ENCODE assay signal across 1 cellular context in the genomic region with DNA sequence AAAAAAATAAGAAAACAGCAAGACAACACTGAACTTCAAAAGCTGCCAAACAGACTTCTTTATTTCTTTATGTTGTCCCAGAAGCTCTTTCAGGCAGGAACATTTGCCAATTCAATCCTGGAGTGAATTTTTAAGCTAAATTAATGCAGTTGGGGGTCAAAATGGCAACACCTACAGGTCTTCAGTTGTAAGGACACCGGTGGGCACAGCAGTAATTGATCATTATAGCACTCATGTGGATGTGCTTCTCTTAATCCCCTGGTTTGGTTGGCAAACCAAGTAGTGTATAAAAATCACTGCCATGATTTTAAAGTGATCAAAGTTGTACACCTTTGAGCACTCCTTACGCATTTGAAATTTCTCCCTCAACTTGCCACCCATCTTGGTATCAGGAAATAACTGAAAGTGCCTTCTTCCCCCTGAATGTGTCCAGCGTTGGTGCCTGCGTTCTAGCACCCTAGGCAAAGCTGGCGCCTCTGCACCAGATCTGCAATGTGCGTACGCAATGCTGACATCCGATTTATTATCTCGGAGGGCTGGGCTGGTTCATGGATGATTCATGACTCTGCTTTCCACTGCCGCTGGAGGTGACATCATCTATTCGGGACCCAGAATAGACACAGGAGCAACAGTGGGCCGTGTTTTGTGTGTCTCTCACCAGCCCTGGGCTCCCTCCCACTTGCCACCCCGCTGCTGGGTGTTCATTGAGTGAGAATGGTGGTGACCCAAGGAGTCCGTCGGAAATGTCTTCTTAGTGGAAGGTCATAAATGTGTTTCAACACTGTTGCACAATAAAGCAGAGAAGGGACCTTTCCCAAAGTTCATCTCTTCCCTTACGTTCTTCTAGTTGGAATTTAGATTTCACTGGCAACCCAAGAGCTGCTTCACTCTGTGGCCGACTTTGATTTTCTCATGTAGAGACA.
A peak's percentile ranks its signal among the peaks of the same experiment; 100 is the strongest.
TF ChIP-seq lines count a peak whose summit lies in the region.

No MANE protein-coding gene starts in this region.

TF ChIP-seq in K562, 482 proteins besides CTCF, POLR2A, EP300 and RAD21 (continued from another document):
- TF ChIP-seq, protein P1, sequence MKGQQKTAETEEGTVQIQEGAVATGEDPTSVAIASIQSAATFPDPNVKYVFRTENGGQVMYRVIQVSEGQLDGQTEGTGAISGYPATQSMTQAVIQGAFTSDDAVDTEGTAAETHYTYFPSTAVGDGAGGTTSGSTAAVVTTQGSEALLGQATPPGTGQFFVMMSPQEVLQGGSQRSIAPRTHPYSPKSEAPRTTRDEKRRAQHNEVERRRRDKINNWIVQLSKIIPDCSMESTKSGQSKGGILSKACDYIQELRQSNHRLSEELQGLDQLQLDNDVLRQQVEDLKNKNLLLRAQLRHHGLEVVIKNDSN (CRISPR knock-in tag; IDR thresholded peaks at IDR 0.05): no peak
- TF ChIP-seq, protein P2, sequence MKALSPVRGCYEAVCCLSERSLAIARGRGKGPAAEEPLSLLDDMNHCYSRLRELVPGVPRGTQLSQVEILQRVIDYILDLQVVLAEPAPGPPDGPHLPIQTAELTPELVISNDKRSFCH (CRISPR knock-in tag; IDR thresholded peaks at IDR 0.05): no peak
- TF ChIP-seq, protein P2 (tag; IDR thresholded peaks at IDR 0.05): 0 out of 2 replicates have a peak, but pooled peaks have one; percentile 17
- no peak for TF ChIP-seq ZNF668 (CRISPR knock-in tag; IDR thresholded peaks at IDR 0.05)
- TF ChIP-seq RBM15 (IDR thresholded peaks at IDR 0.05; ENCODE audit: insufficient read depth, low read length): no peak
- TF ChIP-seq, protein P3, sequence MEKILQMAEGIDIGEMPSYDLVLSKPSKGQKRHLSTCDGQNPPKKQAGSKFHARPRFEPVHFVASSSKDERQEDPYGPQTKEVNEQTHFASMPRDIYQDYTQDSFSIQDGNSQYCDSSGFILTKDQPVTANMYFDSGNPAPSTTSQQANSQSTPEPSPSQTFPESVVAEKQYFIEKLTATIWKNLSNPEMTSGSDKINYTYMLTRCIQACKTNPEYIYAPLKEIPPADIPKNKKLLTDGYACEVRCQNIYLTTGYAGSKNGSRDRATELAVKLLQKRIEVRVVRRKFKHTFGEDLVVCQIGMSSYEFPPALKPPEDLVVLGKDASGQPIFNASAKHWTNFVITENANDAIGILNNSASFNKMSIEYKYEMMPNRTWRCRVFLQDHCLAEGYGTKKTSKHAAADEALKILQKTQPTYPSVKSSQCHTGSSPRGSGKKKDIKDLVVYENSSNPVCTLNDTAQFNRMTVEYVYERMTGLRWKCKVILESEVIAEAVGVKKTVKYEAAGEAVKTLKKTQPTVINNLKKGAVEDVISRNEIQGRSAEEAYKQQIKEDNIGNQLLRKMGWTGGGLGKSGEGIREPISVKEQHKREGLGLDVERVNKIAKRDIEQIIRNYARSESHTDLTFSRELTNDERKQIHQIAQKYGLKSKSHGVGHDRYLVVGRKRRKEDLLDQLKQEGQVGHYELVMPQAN (IDR thresholded peaks at IDR 0.05; ENCODE audit: borderline replicate concordance): no peak
- TF ChIP-seq, protein P4, sequence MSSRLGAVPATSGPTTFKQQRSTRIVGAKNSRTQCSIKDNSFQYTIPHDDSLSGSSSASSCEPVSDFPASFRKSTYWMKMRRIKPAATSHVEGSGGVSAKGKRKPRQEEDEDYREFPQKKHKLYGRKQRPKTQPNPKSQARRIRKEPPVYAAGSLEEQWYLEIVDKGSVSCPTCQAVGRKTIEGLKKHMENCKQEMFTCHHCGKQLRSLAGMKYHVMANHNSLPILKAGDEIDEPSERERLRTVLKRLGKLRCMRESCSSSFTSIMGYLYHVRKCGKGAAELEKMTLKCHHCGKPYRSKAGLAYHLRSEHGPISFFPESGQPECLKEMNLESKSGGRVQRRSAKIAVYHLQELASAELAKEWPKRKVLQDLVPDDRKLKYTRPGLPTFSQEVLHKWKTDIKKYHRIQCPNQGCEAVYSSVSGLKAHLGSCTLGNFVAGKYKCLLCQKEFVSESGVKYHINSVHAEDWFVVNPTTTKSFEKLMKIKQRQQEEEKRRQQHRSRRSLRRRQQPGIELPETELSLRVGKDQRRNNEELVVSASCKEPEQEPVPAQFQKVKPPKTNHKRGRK (tag; IDR thresholded peaks at IDR 0.05): no peak
- TF ChIP-seq, protein P5, sequence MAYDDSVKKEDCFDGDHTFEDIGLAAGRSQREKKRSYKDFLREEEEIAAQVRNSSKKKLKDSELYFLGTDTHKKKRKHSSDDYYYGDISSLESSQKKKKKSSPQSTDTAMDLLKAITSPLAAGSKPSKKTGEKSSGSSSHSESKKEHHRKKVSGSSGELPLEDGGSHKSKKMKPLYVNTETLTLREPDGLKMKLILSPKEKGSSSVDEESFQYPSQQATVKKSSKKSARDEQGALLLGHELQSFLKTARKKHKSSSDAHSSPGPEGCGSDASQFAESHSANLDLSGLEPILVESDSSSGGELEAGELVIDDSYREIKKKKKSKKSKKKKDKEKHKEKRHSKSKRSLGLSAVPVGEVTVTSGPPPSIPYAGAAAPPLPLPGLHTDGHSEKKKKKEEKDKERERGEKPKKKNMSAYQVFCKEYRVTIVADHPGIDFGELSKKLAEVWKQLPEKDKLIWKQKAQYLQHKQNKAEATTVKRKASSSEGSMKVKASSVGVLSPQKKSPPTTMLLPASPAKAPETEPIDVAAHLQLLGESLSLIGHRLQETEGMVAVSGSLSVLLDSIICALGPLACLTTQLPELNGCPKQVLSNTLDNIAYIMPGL (CRISPR knock-in tag; IDR thresholded peaks at IDR 0.05): no peak
- TF ChIP-seq KAT2B (IDR thresholded peaks at IDR 0.05; ENCODE audit: low read depth, low read length): no peak
- TF ChIP-seq ZNF318 (IDR thresholded peaks at IDR 0.05; ENCODE audit: borderline replicate concordance in 1 of 2, low read depth in 1 of 2): no peak
- no peak for TF ChIP-seq POLR2B (IDR thresholded peaks at IDR 0.05; ENCODE audit: low read depth, partially characterized antibody)
- TF ChIP-seq ZNF140 (CRISPR knock-in tag; IDR thresholded peaks at IDR 0.05): no peak
- TF ChIP-seq SPI1 (IDR thresholded peaks at IDR 0.05; ENCODE audit: borderline replicate concordance, low read depth, low read length): no peak
- peak; percentile 68 to 76 for TF ChIP-seq NRF1 (conservative IDR thresholded peaks at IDR 0.05 in 1 of 2, IDR thresholded peaks at IDR 0.05 in 1 of 2)
- no peak for TF ChIP-seq MYNN (IDR thresholded peaks at IDR 0.05)
- no peak for TF ChIP-seq MYNN (CRISPR knock-in tag; IDR thresholded peaks at IDR 0.05)
- TF ChIP-seq ZNF121 (CRISPR knock-in tag; conservative IDR thresholded peaks at IDR 0.05): no peak
- TF ChIP-seq, protein P6, sequence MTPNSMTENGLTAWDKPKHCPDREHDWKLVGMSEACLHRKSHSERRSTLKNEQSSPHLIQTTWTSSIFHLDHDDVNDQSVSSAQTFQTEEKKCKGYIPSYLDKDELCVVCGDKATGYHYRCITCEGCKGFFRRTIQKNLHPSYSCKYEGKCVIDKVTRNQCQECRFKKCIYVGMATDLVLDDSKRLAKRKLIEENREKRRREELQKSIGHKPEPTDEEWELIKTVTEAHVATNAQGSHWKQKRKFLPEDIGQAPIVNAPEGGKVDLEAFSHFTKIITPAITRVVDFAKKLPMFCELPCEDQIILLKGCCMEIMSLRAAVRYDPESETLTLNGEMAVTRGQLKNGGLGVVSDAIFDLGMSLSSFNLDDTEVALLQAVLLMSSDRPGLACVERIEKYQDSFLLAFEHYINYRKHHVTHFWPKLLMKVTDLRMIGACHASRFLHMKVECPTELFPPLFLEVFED (CRISPR knock-in tag; conservative IDR thresholded peaks at IDR 0.05): no peak
- no peak for TF ChIP-seq U2AF2 (optimal IDR thresholded peaks at IDR 0.05; ENCODE audit: low read depth, low read length)
